Comparison of ENCODE assay signal across 10 cellular contexts in the genomic region with DNA sequence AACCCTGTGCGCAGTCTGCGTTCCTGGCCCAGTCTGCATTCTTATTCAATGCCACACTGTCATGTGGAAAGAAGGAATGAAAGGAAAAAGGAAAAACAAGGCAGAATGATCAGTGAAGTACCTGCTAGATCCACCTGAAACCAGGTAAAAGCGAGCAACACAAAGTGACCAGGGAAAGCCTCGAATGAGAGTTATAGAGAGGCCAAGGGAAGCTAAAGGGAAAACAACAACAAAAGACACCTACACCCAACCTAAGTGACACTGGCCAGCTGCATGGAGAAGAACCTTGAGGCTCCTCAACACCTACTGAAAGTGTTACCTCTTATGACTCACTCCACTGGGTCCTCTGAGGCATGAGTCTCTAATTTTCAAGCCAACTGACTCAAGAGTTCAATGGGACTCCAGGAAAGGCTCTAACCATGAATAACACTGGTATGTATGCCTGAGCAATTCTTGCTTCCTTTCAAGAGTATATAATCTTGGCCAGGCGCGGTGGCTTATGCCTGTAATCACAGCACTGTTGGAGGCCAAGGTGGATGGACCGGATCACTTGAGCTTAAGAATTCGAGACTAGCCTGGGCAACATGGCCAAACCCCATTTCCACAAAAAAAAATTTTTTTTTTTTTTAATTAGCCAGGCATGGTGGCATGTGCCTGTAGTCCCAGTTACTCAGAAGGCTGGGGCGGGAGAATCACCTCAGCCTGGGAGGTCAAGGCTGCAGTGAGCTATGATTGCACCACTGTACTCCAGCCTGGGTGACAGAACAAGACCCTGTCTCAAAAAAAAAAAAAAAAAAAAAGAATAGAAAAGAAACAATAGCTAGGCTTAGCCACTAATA. TPM values are rescaled to one million over a fixed set of nuclear protein-coding genes. Genes with fewer than 3 reads are reported as not detected.
DNase-seq lines count a peak whose midpoint lies in the region; ATAC-seq and TF ChIP-seq lines count a peak whose summit lies in the region.
"Had no signal": no experiment of that assay in that cellular context is flagged by ENCODE, and none has a peak within 500 bp of the region (broad histone marks: within the 10 kb centered on the region; RNA-seq: fewer than 3 reads in every experiment).

No MANE protein-coding gene starts in this region.

- no peaks in the 10 kb centered on the region for H3K27me3 ChIP-seq in prostate gland (replicated peaks; ENCODE audit: insufficient read depth)

- H3K4me3 ChIP-seq in prostate gland, result no peak overlapping the region

- H3K9me3 Mint-ChIP-seq in activated T-helper 17 cell treated with anti-CD3 and anti-CD28 coated beads, Interleukin-2, amount 50 U/mL, for 72 hours, result no peaks in the 10 kb centered on the region

- intact Hi-C loops in prostate gland (cut with DNase I), result no loop called here

- H3K4me3 Mint-ChIP-seq in activated T-helper 17 cell treated with anti-CD3 and anti-CD28 coated beads, Interleukin-2, amount 50 U/mL, for 72 hours, result peak overlapping the region; percentile 33

- no peak for TF ChIP-seq CTCF in prostate gland (IDR thresholded peaks at IDR 0.05)

- H3K4me1 ChIP-seq in prostate gland (replicated peaks), result no peaks in the 10 kb centered on the region

- H3K27me3 Mint-ChIP-seq in activated T-helper 17 cell treated with anti-CD3 and anti-CD28 coated beads, Interleukin-2, amount 50 U/mL, for 72 hours, result no peaks in the 10 kb centered on the region

- no peak overlapping the region for H3K27ac ChIP-seq in prostate gland
- H3K27ac ChIP-seq: 22Rv1, HL-60 had no signal

- no peak for TF ChIP-seq POLR2A in prostate gland (IDR thresholded peaks at IDR 0.05)

- no peaks in the 10 kb centered on the region for H3K36me3 ChIP-seq in prostate gland

- H3K27ac Mint-ChIP-seq in activated T-helper 17 cell treated with anti-CD3 and anti-CD28 coated beads, Interleukin-2, amount 50 U/mL, for 72 hours, result peak overlapping the region; percentile 48

- peaks cover 8% of the 10 kb centered on the region for H3K36me3 Mint-ChIP-seq in activated T-helper 17 cell treated with anti-CD3 and anti-CD28 coated beads, Interleukin-2, amount 50 U/mL, for 72 hours (ENCODE audit: low read depth)

- H3K9me3 ChIP-seq in prostate gland, result no peaks in the 10 kb centered on the region

- 95% methylated on average over 9 of the region's 9 CpGs for WGBS in prostate gland

- peak; percentile 45 for ATAC-seq in HG02973 (IDR thresholded peaks at IDR 0.05; ENCODE audit: unreplicated experiment)
- peak; percentile 82 for ATAC-seq in activated T-helper 17 cell treated with anti-CD3 and anti-CD28 coated beads, Interleukin-2, amount 50 U/mL, for 72 hours (replicated peaks)

- DNase-seq in DMS53 (lab: John Stamatoyannopoulos, UW), result peak; percentile 5
- no peak for DNase-seq in DMS53 treated with DMSO at 0.1 percent for 48 hours (lab: John Stamatoyannopoulos, UW; ENCODE audit: unreplicated experiment)
- peak; percentile 53 for DNase-seq in non-pigmented ciliary epithelial cell (ENCODE audit: low read depth)
- no peak for DNase-seq in NCI-H1694 treated with DMSO at 0.1 percent for 48 hours (lab: John Stamatoyannopoulos, UW)
- DNase-seq in iPS-NIHi7 (ENCODE audit: extremely low spot score), result no peak
- no peak for DNase-seq in prostate gland (ENCODE audit: low spot score)

- H3K4me1 Mint-ChIP-seq in activated T-helper 17 cell treated with anti-CD3 and anti-CD28 coated beads, Interleukin-2, amount 50 U/mL, for 72 hours, result peaks cover 30% of the 10 kb centered on the region

RNA-seq across cellular contexts. Expression of a gene that starts 29.0 kb away (rescaled TPM):
- total RNA-seq in activated T-helper 17 cell treated with anti-CD3 and anti-CD28 coated beads, Interleukin-2, amount 50 U/mL, for 72 hours, result 10 to 100 TPM; 28.4 TPM
- total RNA-seq in prostate gland, result 10 to 100 TPM; 43.1 to 70.7 TPM

Comparison
In these comparisons a context has a peak if more than half of its experiments do, and no peak if none do; other contexts are left out.
1. DNase-seq: peak in DMS53 (single experiment) and non-pigmented ciliary epithelial cell (single experiment); none in DMS53 treated with DMSO at 0.1 percent for 48 hours (single experiment), NCI-H1694 treated with DMSO at 0.1 percent for 48 hours (single experiment), iPS-NIHi7 (single experiment) and prostate gland (single experiment).